ENCODE assay signal across 15 cellular contexts in the genomic region with DNA sequence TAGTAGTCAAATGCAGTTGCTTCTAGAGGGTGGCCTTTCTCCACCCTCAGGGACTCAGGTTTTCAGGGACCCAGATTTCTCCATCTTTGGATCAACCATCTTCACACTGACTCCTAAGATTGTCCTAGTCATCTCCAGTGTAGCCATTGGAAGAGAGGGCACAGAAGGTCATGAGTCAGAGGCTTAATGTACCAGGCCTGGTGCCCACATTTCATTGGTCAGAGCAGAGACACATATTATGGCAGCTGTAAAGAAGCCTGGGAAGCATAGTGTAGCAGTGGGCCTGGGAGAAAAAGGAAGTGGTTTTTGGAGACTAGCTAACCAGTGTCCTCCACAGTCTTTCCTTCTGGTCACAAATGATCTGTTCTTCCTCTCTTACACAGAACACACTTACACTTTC.
"Had no signal": no experiment of that assay in that cellular context is flagged by ENCODE, and none has a peak within 500 bp of the region (broad histone marks: within the 10 kb centered on the region; RNA-seq: fewer than 3 reads in every experiment).

No MANE protein-coding gene starts in this region.

- H3K36me3 Mint-ChIP-seq: neural progenitor cell had no signal

- ATAC-seq: activated CD8-positive, alpha-beta T cell treated with anti-CD3 and anti-CD28 coated beads, Interleukin-2, amount 10 ng/mL, durations not matched to agents 7 days and 5 days; right cardiac atrium had no signal

- H3K4me3 ChIP-seq: ascending aorta, cardiac muscle cell, neural progenitor cell had no signal

- H3K27ac Mint-ChIP-seq: activated CD8-positive, alpha-beta T cell treated with anti-CD3 and anti-CD28 coated beads, Interleukin-2, amount 10 ng/mL, durations not matched to agents 7 days and 5 days; neural progenitor cell had no signal

- DNase-seq: activated CD4-positive, alpha-beta T cell treated with anti-CD3 and anti-CD28 coated beads for 4 hours; activated CD8-positive, alpha-beta memory T cell treated with anti-CD3 and anti-CD28 coated beads, Interleukin-2, amount 50 U/mL, for 48 hours; activated CD8-positive, alpha-beta T cell treated with anti-CD3 and anti-CD28 coated beads, Interleukin-2, amount 10 ng/mL, durations not matched to agents 7 days and 5 days; activated naive CD4-positive, alpha-beta T cell; effector CD4-positive, alpha-beta T cell; hippocampal formation; right cardiac atrium; stimulated activated CD4-positive, alpha-beta T cell treated with anti-CD3 and anti-CD28 coated beads, Interleukin-2, amount 100 ng/mL, for 24 hours; stimulated activated naive CD4-positive, alpha-beta T cell treated with Interleukin-2 at 50 U/mL for 16 hours; T-helper 9 cell; trophoblast cell; WERI-Rb-1 had no signal

- H3K9me3 Mint-ChIP-seq: neural progenitor cell had no signal

- H3K4me3 Mint-ChIP-seq: activated CD8-positive, alpha-beta T cell treated with anti-CD3 and anti-CD28 coated beads, Interleukin-2, amount 10 ng/mL, durations not matched to agents 7 days and 5 days; neural progenitor cell had no signal
